1 cellular context compared by ENCODE assay signal in genomic region chrX:2409796-2410195, GRCh38.
TF ChIP-seq lines count a peak whose summit lies in the region.

No MANE protein-coding gene starts in this region.

TF ChIP-seq in WTC11, 78 proteins besides CTCF, POLR2A, EP300 and RAD21 (continued from another document):
- TF ChIP-seq AFF4 (CRISPR knock-in tag; IDR thresholded peaks at IDR 0.05; ENCODE audit: borderline replicate concordance), result no peak
